In the genomic region with DNA sequence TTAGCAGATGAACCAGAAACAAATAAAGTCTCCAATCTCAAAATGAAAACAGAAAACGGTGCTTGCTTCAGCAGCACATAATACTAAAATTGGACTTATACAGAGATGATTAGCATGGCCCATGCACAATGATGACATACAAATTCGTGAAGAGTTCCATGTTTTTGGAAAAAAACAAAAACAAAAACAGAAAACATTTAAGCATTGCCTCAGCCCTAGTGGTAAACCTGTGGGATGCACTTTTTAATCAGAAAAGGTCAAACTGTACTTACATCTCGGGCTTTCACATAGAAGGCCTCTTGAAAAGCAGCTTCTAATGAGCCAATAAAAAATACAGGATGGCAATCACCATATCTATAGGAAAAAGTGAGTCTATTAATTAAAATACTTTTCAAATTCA, we compare ENCODE assay signal across 1 cellular context.
TF ChIP-seq lines count a peak whose summit lies in the region.

No MANE protein-coding gene starts in this region.

TF ChIP-seq in HepG2, 621 proteins besides CTCF, POLR2A, EP300 and RAD21:
- TF ChIP-seq ZNF326 (CRISPR knock-in tag; IDR thresholded peaks at IDR 0.05; ENCODE audit: borderline replicate concordance) (no peak), GTF3A (CRISPR knock-in tag; conservative IDR thresholded peaks at IDR 0.05) (no peak)
- TF ChIP-seq, protein P1, sequence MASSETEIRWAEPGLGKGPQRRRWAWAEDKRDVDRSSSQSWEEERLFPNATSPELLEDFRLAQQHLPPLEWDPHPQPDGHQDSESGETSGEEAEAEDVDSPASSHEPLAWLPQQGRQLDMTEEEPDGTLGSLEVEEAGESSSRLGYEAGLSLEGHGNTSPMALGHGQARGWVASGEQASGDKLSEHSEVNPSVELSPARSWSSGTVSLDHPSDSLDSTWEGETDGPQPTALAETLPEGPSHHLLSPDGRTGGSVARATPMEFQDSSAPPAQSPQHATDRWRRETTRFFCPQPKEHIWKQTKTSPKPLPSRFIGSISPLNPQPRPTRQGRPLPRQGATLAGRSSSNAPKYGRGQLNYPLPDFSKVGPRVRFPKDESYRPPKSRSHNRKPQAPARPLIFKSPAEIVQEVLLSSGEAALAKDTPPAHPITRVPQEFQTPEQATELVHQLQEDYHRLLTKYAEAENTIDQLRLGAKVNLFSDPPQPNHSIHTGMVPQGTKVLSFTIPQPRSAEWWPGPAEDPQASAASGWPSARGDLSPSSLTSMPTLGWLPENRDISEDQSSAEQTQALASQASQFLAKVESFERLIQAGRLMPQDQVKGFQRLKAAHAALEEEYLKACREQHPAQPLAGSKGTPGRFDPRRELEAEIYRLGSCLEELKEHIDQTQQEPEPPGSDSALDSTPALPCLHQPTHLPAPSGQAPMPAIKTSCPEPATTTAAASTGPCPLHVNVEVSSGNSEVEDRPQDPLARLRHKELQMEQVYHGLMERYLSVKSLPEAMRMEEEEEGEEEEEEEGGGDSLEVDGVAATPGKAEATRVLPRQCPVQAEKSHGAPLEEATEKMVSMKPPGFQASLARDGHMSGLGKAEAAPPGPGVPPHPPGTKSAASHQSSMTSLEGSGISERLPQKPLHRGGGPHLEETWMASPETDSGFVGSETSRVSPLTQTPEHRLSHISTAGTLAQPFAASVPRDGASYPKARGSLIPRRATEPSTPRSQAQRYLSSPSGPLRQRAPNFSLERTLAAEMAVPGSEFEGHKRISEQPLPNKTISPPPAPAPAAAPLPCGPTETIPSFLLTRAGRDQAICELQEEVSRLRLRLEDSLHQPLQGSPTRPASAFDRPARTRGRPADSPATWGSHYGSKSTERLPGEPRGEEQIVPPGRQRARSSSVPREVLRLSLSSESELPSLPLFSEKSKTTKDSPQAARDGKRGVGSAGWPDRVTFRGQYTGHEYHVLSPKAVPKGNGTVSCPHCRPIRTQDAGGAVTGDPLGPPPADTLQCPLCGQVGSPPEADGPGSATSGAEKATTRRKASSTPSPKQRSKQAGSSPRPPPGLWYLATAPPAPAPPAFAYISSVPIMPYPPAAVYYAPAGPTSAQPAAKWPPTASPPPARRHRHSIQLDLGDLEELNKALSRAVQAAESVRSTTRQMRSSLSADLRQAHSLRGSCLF (CRISPR knock-in tag; IDR thresholded peaks at IDR 0.05; ENCODE audit: borderline replicate concordance), result no peak
